ENCODE assay signal across 8 cellular contexts in genomic region chr13:27251166-27252088, GRCh38. TPM values are rescaled to one million over a fixed set of nuclear protein-coding genes. Genes with fewer than 3 reads are reported as not detected.
A peak's percentile ranks its signal among the peaks of the same experiment; 100 is the strongest.
DNase-seq lines count a peak whose midpoint lies in the region; ATAC-seq and TF ChIP-seq lines count a peak whose summit lies in the region.

Gene RPL21, plus strand, starts transcription at chr13:27251558. Its CDS starts 2,219 bp downstream, at chr13:27253777.

- ATAC-seq in GM18498 (IDR thresholded peaks at IDR 0.05; ENCODE audit: unreplicated experiment) (peak; percentile 91), HG02885 (IDR thresholded peaks at IDR 0.05; ENCODE audit: poor library complexity, unreplicated experiment) (peak; percentile 94), right cardiac atrium (peak; percentile 99)

- H3K27ac Mint-ChIP-seq in T-helper 2 cell treated with Interferon-gamma antibody and Interleukin-4, amounts not matched to agents 5 μg/mL and 100 μg/mL, for 36 hours: peak within 1 kb of the TSS; percentile 99

- H3K27me3 ChIP-seq in ascending aorta: no peaks in the 10 kb centered on the region
- no peaks in the 10 kb centered on the region for H3K27me3 ChIP-seq in right cardiac atrium (ENCODE audit: control insufficient read depth, insufficient read depth)
- no peaks in the 10 kb centered on the region for H3K27me3 ChIP-seq in uterus

- no peaks in the 10 kb centered on the region for H3K9me3 Mint-ChIP-seq in T-helper 2 cell treated with Interferon-gamma antibody and Interleukin-4, amounts not matched to agents 5 μg/mL and 100 μg/mL, for 36 hours

- TF ChIP-seq POLR2A in uterus (IDR thresholded peaks at IDR 0.05): peak; percentile 41 to 83

- peak within 1 kb of the TSS; percentile 82 to 93 for H3K4me3 ChIP-seq in ascending aorta
- H3K4me3 ChIP-seq in right cardiac atrium (ENCODE audit: low read length): peak within 1 kb of the TSS; percentile 96
- H3K4me3 ChIP-seq in uterus: peak within 1 kb of the TSS; percentile 88 to 100

- H3K36me3 Mint-ChIP-seq in T-helper 2 cell treated with Interferon-gamma antibody and Interleukin-4, amounts not matched to agents 5 μg/mL and 100 μg/mL, for 36 hours (ENCODE audit: low read depth): peaks cover 46% of the 10 kb centered on the region

- peak within 1 kb of the TSS; percentile 94 for H3K4me3 Mint-ChIP-seq in T-helper 2 cell treated with Interferon-gamma antibody and Interleukin-4, amounts not matched to agents 5 μg/mL and 100 μg/mL, for 36 hours

- H3K36me3 ChIP-seq in ascending aorta (peaks cover 10 to 23% of the 10 kb centered on the region in 2 donors), uterus (no peaks in the 10 kb centered on the region)

- peaks cover 37% of the 10 kb centered on the region for H3K4me1 Mint-ChIP-seq in T-helper 2 cell treated with Interferon-gamma antibody and Interleukin-4, amounts not matched to agents 5 μg/mL and 100 μg/mL, for 36 hours (ENCODE audit: low read depth)

- H3K27me3 Mint-ChIP-seq in T-helper 2 cell treated with Interferon-gamma antibody and Interleukin-4, amounts not matched to agents 5 μg/mL and 100 μg/mL, for 36 hours (ENCODE audit: low read depth): no peaks in the 10 kb centered on the region

- peak within 1 kb of the TSS; percentile 91 to 97 for H3K27ac ChIP-seq in ascending aorta
- peak within 1 kb of the TSS; percentile 84 for H3K27ac ChIP-seq in right cardiac atrium (ENCODE audit: low read length)
- H3K27ac ChIP-seq in uterus: peak within 1 kb of the TSS; percentile 95 to 98

- peaks cover 5 to 17% of the 10 kb centered on the region in 2 donors for H3K4me1 ChIP-seq in ascending aorta
- no peaks in the 10 kb centered on the region for H3K4me1 ChIP-seq in right cardiac atrium (ENCODE audit: control insufficient read depth, insufficient read depth, low read length)
- peaks cover 6 to 11% of the 10 kb centered on the region in 2 donors for H3K4me1 ChIP-seq in uterus

- WGBS in right cardiac atrium: under 1% methylated on average over 69 of the region's 69 CpGs

- H3K9me3 ChIP-seq in ascending aorta (no peaks in the 10 kb centered on the region), right cardiac atrium (ENCODE audit: control insufficient read depth, low read length) (no peaks in the 10 kb centered on the region), uterus (no peaks in the 10 kb centered on the region)

- TF ChIP-seq CTCF in ascending aorta (IDR thresholded peaks at IDR 0.05): no peak
- TF ChIP-seq CTCF in uterus (IDR thresholded peaks at IDR 0.05): no peak

- intact Hi-C loops in ascending aorta (cut with DNase I) (loop anchor here (1.0 to 5.0 kb wide), 5 partner anchors 19 to 371 kb away; partner anchors contain the start of genes LNX2, POLR1D, RASL11A and USP12), right cardiac atrium (cut with DNase I) (loop anchor here in 2 of 4 donors (5.0 to 10.0 kb wide), 2 partner anchors 67 to 79 kb away; partner anchors contain the start of gene USP12 (in 1 of the 2)), uterus (cut with DNase I; ENCODE audit: low total_unique reads) (loop anchor here (5.0 kb wide), 1 partner anchor 79 kb away; the partner anchor contains the start of gene USP12)

- peak; percentile 86 for DNase-seq in NCI-H1694 treated with DMSO at 0.1 percent for 48 hours (lab: John Stamatoyannopoulos, UW)
- peak; percentile 87 for DNase-seq in T-helper 2 cell treated with Interferon-gamma antibody and Interleukin-4, amounts not matched to agents 5 μg/mL and 100 μg/mL, for 36 hours (ENCODE audit: low spot score)
- DNase-seq in ascending aorta (ENCODE audit: low spot score in 2 of 2): peak; percentile 81 to 98
- DNase-seq in right cardiac atrium: peak; percentile 98 to 99 (median 98)
- peak; percentile 92 for DNase-seq in pulmonary artery endothelial cell (ENCODE audit: low read depth, low spot score)
- DNase-seq in uterus: peak; percentile 95 to 97

RNA-seq across cellular contexts. Expression of gene RPL21, which starts in this region (rescaled TPM):
- 377 TPM for total RNA-seq in ascending aorta
- 100 to 1,000 TPM; 723 to 895 (median 850) TPM for total RNA-seq in right cardiac atrium
- polyA plus RNA-seq in right cardiac atrium: 662 TPM
- 533 and 833 TPM in 2 replicates for total RNA-seq in pulmonary artery endothelial cell
- total RNA-seq in uterus: 1,000 to 10,000 TPM in 3 of 4 donors, 100 to 1,000 TPM in 1; 816 to 2,598 (median 1,942) TPM

Comparison
In these comparisons a context has a peak if more than half of its experiments do, and no peak if none do; other contexts are left out.
1. Peak in every context shown above with its lines: DNase-seq, ATAC-seq, H3K4me3 ChIP-seq and H3K27ac ChIP-seq.